Comparison of ENCODE assay signal across 1 cellular context in the genomic region with DNA sequence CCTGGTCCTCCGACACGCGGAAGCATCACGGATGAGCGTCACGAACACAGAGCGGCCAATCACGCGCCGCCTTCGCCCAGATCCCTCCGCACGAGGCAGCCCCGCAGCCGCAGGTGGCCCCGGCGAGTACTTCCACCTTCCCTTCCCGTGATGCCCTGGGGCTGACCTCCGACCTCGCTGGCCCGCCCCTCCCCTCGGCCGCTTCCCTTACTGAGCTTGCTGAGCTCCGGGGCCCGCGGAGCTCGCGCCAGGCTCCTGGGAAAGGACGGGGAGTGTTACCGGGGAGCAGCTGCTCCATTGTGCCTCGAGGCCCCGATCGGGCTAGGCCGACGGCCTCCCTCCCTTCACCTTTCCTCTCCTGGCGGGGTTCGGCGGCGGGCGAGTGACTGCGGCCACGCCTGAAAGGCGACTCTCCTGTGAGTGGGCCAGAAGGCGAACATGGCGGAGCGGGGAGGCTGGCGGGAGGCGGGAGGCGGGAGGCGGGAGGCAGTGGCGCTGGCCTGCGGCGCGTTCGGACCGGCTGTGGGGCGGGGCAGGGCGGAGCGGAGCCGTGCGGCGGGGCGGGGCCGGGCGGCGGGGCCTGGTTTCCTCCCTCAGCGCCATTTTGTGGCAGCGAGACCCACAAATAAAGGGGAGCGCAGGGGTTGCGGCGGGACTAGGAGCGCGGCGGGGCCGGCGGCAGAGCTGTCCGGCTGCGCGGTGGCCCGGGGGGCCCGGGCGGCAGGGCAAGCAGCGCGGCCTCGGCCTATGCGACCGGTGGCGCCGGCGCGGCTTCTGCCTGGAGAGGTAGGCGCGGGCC.
TF ChIP-seq lines count a peak whose summit lies in the region.

A gene (plus strand): TSS at position 589 of the 799 bp plus-strand sequence. CDS start 8,760 bp downstream, outside the sequence.

TF ChIP-seq in HepG2, 621 proteins besides CTCF, POLR2A, EP300 and RAD21 (continued from another document and continues in another):
- TF ChIP-seq, protein P1, sequence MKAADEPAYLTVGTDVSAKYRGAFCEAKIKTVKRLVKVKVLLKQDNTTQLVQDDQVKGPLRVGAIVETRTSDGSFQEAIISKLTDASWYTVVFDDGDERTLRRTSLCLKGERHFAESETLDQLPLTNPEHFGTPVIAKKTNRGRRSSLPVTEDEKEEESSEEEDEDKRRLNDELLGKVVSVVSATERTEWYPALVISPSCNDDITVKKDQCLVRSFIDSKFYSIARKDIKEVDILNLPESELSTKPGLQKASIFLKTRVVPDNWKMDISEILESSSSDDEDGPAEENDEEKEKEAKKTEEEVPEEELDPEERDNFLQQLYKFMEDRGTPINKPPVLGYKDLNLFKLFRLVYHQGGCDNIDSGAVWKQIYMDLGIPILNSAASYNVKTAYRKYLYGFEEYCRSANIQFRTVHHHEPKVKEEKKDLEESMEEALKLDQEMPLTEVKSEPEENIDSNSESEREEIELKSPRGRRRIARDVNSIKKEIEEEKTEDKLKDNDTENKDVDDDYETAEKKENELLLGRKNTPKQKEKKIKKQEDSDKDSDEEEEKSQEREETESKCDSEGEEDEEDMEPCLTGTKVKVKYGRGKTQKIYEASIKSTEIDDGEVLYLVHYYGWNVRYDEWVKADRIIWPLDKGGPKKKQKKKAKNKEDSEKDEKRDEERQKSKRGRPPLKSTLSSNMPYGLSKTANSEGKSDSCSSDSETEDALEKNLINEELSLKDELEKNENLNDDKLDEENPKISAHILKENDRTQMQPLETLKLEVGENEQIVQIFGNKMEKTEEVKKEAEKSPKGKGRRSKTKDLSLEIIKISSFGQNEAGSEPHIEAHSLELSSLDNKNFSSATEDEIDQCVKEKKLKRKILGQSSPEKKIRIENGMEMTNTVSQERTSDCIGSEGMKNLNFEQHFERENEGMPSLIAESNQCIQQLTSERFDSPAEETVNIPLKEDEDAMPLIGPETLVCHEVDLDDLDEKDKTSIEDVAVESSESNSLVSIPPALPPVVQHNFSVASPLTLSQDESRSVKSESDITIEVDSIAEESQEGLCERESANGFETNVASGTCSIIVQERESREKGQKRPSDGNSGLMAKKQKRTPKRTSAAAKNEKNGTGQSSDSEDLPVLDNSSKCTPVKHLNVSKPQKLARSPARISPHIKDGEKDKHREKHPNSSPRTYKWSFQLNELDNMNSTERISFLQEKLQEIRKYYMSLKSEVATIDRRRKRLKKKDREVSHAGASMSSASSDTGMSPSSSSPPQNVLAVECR (CRISPR knock-in tag; IDR thresholded peaks at IDR 0.05; ENCODE audit: borderline replicate concordance): peak; percentile 95
- TF ChIP-seq ZEB1 (IDR thresholded peaks at IDR 0.05; ENCODE audit: insufficient replicate concordance, low read depth) (peak; percentile 99), RBFOX2 (IDR thresholded peaks at IDR 0.05; ENCODE audit: low read depth, low read length) (peak; percentile 99), ZNF34 (CRISPR knock-in tag; IDR thresholded peaks at IDR 0.05; ENCODE audit: borderline replicate concordance) (no peak; the same call in 1 of the 2 replicates), MYNN (CRISPR knock-in tag; IDR thresholded peaks at IDR 0.05; ENCODE audit: low read depth) (no peak; the same call in 1 of the 2 replicates), ZNF367 (CRISPR knock-in tag; IDR thresholded peaks at IDR 0.05; ENCODE audit: borderline replicate concordance) (peak; percentile 92; the same call in 1 of the 2 replicates), CC2D1A (CRISPR knock-in tag; IDR thresholded peaks at IDR 0.05) (no peak), ZSCAN12 (CRISPR knock-in tag; IDR thresholded peaks at IDR 0.05) (peak; percentile 96; the same call in 1 of the 2 replicates), ZNF747 (CRISPR knock-in tag; IDR thresholded peaks at IDR 0.05; ENCODE audit: borderline replicate concordance) (peak; percentile 96), TEAD3 (CRISPR knock-in tag; optimal IDR thresholded peaks at IDR 0.05; ENCODE audit: borderline replicate concordance) (peak; percentile 89), PHF8 (CRISPR knock-in tag; IDR thresholded peaks at IDR 0.05) (peak; percentile 99), ZNF446 (CRISPR knock-in tag; IDR thresholded peaks at IDR 0.05) (peak; percentile 94), CBX5 (CRISPR knock-in tag; IDR thresholded peaks at IDR 0.05; ENCODE audit: borderline replicate concordance) (peak; percentile 97), NFIC (IDR thresholded peaks at IDR 0.05; ENCODE audit: low read length) (no peak; the same call in 1 of the 2 replicates), RXRB (CRISPR knock-in tag; IDR thresholded peaks at IDR 0.05; ENCODE audit: borderline replicate concordance) (peak; percentile 92), SOX13 (IDR thresholded peaks at IDR 0.05) (no peak; the same call in 1 of the 2 replicates), SOX13 (CRISPR knock-in tag; conservative IDR thresholded peaks at IDR 0.05 in 1 of 2, IDR thresholded peaks at IDR 0.05 in 1 of 2) (peak in 1 of 2 experiments; percentile 82; a peak in 2 of 4 replicates), ZNF235 (CRISPR knock-in tag; IDR thresholded peaks at IDR 0.05; ENCODE audit: borderline replicate concordance) (peak; percentile 72; the same call in 1 of the 2 replicates), POLR2AphosphoS2 (IDR thresholded peaks at IDR 0.05; ENCODE audit: low read depth, low read length) (no peak), ZNF792 (CRISPR knock-in tag; IDR thresholded peaks at IDR 0.05) (peak; percentile 96), KAT7 (CRISPR knock-in tag; IDR thresholded peaks at IDR 0.05; ENCODE audit: borderline replicate concordance) (peak; percentile 100; the same call in 1 of the 2 replicates), KLF12 (CRISPR knock-in tag; IDR thresholded peaks at IDR 0.05; ENCODE audit: borderline replicate concordance) (peak; percentile 98), NFKB2 (CRISPR knock-in tag; IDR thresholded peaks at IDR 0.05; ENCODE audit: borderline replicate concordance) (peak; percentile 100)
- TF ChIP-seq, protein P2, sequence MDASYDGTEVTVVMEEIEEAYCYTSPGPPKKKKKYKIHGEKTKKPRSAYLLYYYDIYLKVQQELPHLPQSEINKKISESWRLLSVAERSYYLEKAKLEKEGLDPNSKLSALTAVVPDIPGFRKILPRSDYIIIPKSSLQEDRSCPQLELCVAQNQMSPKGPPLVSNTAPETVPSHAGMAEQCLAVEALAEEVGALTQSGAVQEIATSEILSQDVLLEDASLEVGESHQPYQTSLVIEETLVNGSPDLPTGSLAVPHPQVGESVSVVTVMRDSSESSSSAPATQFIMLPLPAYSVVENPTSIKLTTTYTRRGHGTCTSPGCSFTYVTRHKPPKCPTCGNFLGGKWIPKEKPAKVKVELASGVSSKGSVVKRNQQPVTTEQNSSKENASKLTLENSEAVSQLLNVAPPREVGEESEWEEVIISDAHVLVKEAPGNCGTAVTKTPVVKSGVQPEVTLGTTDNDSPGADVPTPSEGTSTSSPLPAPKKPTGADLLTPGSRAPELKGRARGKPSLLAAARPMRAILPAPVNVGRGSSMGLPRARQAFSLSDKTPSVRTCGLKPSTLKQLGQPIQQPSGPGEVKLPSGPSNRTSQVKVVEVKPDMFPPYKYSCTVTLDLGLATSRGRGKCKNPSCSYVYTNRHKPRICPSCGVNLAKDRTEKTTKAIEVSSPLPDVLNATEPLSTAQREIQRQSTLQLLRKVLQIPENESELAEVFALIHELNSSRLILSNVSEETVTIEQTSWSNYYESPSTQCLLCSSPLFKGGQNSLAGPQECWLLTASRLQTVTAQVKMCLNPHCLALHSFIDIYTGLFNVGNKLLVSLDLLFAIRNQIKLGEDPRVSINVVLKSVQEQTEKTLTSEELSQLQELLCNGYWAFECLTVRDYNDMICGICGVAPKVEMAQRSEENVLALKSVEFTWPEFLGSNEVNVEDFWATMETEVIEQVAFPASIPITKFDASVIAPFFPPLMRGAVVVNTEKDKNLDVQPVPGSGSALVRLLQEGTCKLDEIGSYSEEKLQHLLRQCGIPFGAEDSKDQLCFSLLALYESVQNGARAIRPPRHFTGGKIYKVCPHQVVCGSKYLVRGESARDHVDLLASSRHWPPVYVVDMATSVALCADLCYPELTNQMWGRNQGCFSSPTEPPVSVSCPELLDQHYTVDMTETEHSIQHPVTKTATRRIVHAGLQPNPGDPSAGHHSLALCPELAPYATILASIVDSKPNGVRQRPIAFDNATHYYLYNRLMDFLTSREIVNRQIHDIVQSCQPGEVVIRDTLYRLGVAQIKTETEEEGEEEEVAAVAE (CRISPR knock-in tag; IDR thresholded peaks at IDR 0.05; ENCODE audit: borderline replicate concordance): peak; percentile 96
- TF ChIP-seq, protein P3, sequence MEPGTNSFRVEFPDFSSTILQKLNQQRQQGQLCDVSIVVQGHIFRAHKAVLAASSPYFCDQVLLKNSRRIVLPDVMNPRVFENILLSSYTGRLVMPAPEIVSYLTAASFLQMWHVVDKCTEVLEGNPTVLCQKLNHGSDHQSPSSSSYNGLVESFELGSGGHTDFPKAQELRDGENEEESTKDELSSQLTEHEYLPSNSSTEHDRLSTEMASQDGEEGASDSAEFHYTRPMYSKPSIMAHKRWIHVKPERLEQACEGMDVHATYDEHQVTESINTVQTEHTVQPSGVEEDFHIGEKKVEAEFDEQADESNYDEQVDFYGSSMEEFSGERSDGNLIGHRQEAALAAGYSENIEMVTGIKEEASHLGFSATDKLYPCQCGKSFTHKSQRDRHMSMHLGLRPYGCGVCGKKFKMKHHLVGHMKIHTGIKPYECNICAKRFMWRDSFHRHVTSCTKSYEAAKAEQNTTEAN (CRISPR knock-in tag; conservative IDR thresholded peaks at IDR 0.05): peak; percentile 98
- TF ChIP-seq, protein P4, sequence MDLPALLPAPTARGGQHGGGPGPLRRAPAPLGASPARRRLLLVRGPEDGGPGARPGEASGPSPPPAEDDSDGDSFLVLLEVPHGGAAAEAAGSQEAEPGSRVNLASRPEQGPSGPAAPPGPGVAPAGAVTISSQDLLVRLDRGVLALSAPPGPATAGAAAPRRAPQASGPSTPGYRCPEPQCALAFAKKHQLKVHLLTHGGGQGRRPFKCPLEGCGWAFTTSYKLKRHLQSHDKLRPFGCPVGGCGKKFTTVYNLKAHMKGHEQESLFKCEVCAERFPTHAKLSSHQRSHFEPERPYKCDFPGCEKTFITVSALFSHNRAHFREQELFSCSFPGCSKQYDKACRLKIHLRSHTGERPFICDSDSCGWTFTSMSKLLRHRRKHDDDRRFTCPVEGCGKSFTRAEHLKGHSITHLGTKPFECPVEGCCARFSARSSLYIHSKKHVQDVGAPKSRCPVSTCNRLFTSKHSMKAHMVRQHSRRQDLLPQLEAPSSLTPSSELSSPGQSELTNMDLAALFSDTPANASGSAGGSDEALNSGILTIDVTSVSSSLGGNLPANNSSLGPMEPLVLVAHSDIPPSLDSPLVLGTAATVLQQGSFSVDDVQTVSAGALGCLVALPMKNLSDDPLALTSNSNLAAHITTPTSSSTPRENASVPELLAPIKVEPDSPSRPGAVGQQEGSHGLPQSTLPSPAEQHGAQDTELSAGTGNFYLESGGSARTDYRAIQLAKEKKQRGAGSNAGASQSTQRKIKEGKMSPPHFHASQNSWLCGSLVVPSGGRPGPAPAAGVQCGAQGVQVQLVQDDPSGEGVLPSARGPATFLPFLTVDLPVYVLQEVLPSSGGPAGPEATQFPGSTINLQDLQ (CRISPR knock-in tag; IDR thresholded peaks at IDR 0.05): peak; percentile 71; the same call in 1 of the 2 replicates
- TF ChIP-seq, protein P5, sequence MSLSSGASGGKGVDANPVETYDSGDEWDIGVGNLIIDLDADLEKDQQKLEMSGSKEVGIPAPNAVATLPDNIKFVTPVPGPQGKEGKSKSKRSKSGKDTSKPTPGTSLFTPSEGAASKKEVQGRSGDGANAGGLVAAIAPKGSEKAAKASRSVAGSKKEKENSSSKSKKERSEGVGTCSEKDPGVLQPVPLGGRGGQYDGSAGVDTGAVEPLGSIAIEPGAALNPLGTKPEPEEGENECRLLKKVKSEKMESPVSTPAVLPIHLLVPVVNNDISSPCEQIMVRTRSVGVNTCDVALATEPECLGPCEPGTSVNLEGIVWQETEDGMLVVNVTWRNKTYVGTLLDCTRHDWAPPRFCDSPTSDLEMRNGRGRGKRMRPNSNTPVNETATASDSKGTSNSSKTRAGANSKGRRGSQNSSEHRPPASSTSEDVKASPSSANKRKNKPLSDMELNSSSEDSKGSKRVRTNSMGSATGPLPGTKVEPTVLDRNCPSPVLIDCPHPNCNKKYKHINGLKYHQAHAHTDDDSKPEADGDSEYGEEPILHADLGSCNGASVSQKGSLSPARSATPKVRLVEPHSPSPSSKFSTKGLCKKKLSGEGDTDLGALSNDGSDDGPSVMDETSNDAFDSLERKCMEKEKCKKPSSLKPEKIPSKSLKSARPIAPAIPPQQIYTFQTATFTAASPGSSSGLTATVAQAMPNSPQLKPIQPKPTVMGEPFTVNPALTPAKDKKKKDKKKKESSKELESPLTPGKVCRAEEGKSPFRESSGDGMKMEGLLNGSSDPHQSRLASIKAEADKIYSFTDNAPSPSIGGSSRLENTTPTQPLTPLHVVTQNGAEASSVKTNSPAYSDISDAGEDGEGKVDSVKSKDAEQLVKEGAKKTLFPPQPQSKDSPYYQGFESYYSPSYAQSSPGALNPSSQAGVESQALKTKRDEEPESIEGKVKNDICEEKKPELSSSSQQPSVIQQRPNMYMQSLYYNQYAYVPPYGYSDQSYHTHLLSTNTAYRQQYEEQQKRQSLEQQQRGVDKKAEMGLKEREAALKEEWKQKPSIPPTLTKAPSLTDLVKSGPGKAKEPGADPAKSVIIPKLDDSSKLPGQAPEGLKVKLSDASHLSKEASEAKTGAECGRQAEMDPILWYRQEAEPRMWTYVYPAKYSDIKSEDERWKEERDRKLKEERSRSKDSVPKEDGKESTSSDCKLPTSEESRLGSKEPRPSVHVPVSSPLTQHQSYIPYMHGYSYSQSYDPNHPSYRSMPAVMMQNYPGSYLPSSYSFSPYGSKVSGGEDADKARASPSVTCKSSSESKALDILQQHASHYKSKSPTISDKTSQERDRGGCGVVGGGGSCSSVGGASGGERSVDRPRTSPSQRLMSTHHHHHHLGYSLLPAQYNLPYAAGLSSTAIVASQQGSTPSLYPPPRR (CRISPR knock-in tag; IDR thresholded peaks at IDR 0.05; ENCODE audit: borderline replicate concordance): peak; percentile 86
- TF ChIP-seq, protein P6, sequence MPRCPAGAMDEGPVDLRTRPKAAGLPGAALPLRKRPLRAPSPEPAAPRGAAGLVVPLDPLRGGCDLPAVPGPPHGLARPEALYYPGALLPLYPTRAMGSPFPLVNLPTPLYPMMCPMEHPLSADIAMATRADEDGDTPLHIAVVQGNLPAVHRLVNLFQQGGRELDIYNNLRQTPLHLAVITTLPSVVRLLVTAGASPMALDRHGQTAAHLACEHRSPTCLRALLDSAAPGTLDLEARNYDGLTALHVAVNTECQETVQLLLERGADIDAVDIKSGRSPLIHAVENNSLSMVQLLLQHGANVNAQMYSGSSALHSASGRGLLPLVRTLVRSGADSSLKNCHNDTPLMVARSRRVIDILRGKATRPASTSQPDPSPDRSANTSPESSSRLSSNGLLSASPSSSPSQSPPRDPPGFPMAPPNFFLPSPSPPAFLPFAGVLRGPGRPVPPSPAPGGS (CRISPR knock-in tag; IDR thresholded peaks at IDR 0.05): peak; percentile 98; the same call in 1 of the 2 replicates
- TF ChIP-seq, protein P7, sequence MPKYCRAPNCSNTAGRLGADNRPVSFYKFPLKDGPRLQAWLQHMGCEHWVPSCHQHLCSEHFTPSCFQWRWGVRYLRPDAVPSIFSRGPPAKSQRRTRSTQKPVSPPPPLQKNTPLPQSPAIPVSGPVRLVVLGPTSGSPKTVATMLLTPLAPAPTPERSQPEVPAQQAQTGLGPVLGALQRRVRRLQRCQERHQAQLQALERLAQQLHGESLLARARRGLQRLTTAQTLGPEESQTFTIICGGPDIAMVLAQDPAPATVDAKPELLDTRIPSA (CRISPR knock-in tag; IDR thresholded peaks at IDR 0.05; ENCODE audit: borderline replicate concordance): no peak; the same call in none of the 2 replicates
